Comparison of ENCODE assay signal across 8 cellular contexts in genomic region chr17:47239663-47240374, GRCh38. TPM values are rescaled to one million over a fixed set of nuclear protein-coding genes. Genes with fewer than 3 reads are reported as not detected.
DNase-seq lines count a peak whose midpoint lies in the region; ATAC-seq and TF ChIP-seq lines count a peak whose summit lies in the region.

No MANE protein-coding gene starts in this region.

- H3K9me3 ChIP-seq in colonic mucosa: no peaks in the 10 kb centered on the region
- H3K9me3 ChIP-seq in uterus: no peaks in the 10 kb centered on the region

- no peak for TF ChIP-seq CTCF in colonic mucosa (IDR thresholded peaks at IDR 0.05)
- TF ChIP-seq CTCF in uterus (IDR thresholded peaks at IDR 0.05): no peak

- ATAC-seq in HG02938 (IDR thresholded peaks at IDR 0.05; ENCODE audit: unreplicated experiment): no peak

- H3K4me1 ChIP-seq in colonic mucosa: no peaks in the 10 kb centered on the region
- H3K4me1 ChIP-seq in uterus: no peaks in the 10 kb centered on the region

- TF ChIP-seq POLR2A in uterus (IDR thresholded peaks at IDR 0.05): no peak

- DNase-seq in NCI-H82 (lab: John Stamatoyannopoulos, UW) (peak; percentile 15), NCI-H82 treated with DMSO at 0.1 percent for 48 hours (lab: John Stamatoyannopoulos, UW; ENCODE audit: unreplicated experiment) (no peak), NOMO-1 treated with dmso at 0.1 percent for 144 hours (lab: John Stamatoyannopoulos, UW; ENCODE audit: unreplicated experiment) (peak; percentile 2), colonic mucosa (peak; percentile 65), mesenteric fat pad (ENCODE audit: low spot score) (peak; percentile 92), uterus (peak; percentile 58 to 80)
- no peak for DNase-seq in activated effector memory CD4-positive, alpha-beta T cell treated with Interleukin-2 at 50 U/mL for 16 hours

- H3K27ac ChIP-seq in colonic mucosa (peak overlapping the region; percentile 25), uterus (peak overlapping the region; percentile 51 to 66)

- intact Hi-C loops in colonic mucosa (cut with DNase I): no loop called here
- intact Hi-C loops in uterus (cut with DNase I; ENCODE audit: low total_unique reads): no loop called here

- H3K4me3 ChIP-seq in colonic mucosa (no peak overlapping the region), uterus (no peak overlapping the region)

- H3K27me3 ChIP-seq in colonic mucosa (no peaks in the 10 kb centered on the region), uterus (no peaks in the 10 kb centered on the region)

- no peaks in the 10 kb centered on the region for H3K36me3 ChIP-seq in colonic mucosa
- no peaks in the 10 kb centered on the region for H3K36me3 ChIP-seq in uterus

- H3K9ac ChIP-seq in colonic mucosa (ENCODE audit: low read depth in 2 of 2, low read length in 2 of 2): no peak overlapping the region

RNA-seq across cellular contexts. Expression of gene ITGB3, which starts 13.8 kb away (rescaled TPM):
- total RNA-seq in colonic mucosa (10 to 100 TPM in 1 of 2 donors, 1 to 10 TPM in 1; 1.9 to 15.4 TPM), mesenteric fat pad (17.9 TPM), uterus (10 to 100 TPM in 3 of 4 donors, 1 to 10 TPM in 1; 7.4 to 28.7 (median 23.5) TPM)

RNA-seq across cellular contexts. Expression of gene MYL4, which starts 30.7 kb away (rescaled TPM):
- total RNA-seq in colonic mucosa (under 1 TPM; 0.59 to 0.69 TPM), mesenteric fat pad (1.5 TPM), uterus (1 to 10 TPM in 1 of 4 donors, not detected in 3; 3.2 TPM)

RNA-seq across cellular contexts. Expression of gene CDC27, which starts 50.7 kb away (rescaled TPM):
- total RNA-seq in colonic mucosa (10 to 100 TPM; 60.4 to 65.5 TPM), mesenteric fat pad (124 TPM), uterus (100 to 1,000 TPM in 3 of 4 donors, 10 to 100 TPM in 1; 87.1 to 129 (median 108) TPM)

Comparison
In these comparisons a context has a peak if more than half of its experiments do, and no peak if none do; other contexts are left out.
1. DNase-seq: peak in NCI-H82 (single experiment), NOMO-1 treated with dmso at 0.1 percent for 144 hours (single experiment), colonic mucosa (single experiment), mesenteric fat pad (single experiment) and uterus (2 of 2); none in NCI-H82 treated with DMSO at 0.1 percent for 48 hours (single experiment) and activated effector memory CD4-positive, alpha-beta T cell treated with Interleukin-2 at 50 U/mL for 16 hours (single experiment).